ENCODE assay signal across 8 cellular contexts in genomic region chr13:38872693-38873092, GRCh38.
DNase-seq lines count a peak whose midpoint lies in the region; ATAC-seq and TF ChIP-seq lines count a peak whose summit lies in the region.

No MANE protein-coding gene starts in this region.

- no peak overlapping the region for H3K4me2 ChIP-seq in fibroblast of lung (ENCODE audit: extremely low read depth, insufficient read depth, low read length)

- intact Hi-C loops in activated CD4-positive, alpha-beta T cell treated with anti-CD3 and anti-CD28 coated beads for 36 hours (cut with DNase I, micrococcal nuclease), result loop anchor here (2.0 to 10.0 kb wide), 4 partner anchors 185 to 1798 kb away; partner anchors contain the start of gene FREM2 (in 2 of the 2)
- intact Hi-C loops in ovary (cut with DNase I), result no loop called here

- H3K27ac ChIP-seq in fibroblast of lung (ENCODE audit: insufficient read depth, low read length), result no peak overlapping the region
- H3K27ac ChIP-seq in ovary, result no peak overlapping the region

- H3K4me1 ChIP-seq in fibroblast of lung (ENCODE audit: control insufficient read depth, extremely low read depth, insufficient read depth, low read length) (no peaks in the 10 kb centered on the region), ovary (ENCODE audit: insufficient read depth) (no peaks in the 10 kb centered on the region)

- TF ChIP-seq POLR2A in ovary (IDR thresholded peaks at IDR 0.05), result no peak

- 34 to 52% (median 50%) methylated on average over 7 of the region's 7 CpGs for WGBS in ovary, 3 donors

- peak; percentile 50 for TF ChIP-seq CTCF in LNCAP (IDR thresholded peaks at IDR 0.05)
- TF ChIP-seq CTCF in fibroblast of lung (conservative IDR thresholded peaks at IDR 0.05 in 1 of 2, IDR thresholded peaks at IDR 0.05 in 1 of 2; ENCODE audit: low read depth in 1 of 2, low read length in 2 of 2), result peak; percentile 28 to 62
- no peak for TF ChIP-seq CTCF in ovary (IDR thresholded peaks at IDR 0.05)

- H2AFZ ChIP-seq in fibroblast of lung (ENCODE audit: low read length), result no peak overlapping the region

- H3K27me3 Mint-ChIP-seq in activated CD4-positive, alpha-beta T cell treated with anti-CD3 and anti-CD28 coated beads for 36 hours, result peaks cover 17% of the 10 kb centered on the region

- H3K27me3 ChIP-seq in fibroblast of lung (ENCODE audit: control insufficient read depth, insufficient read depth, low read length) (no peaks in the 10 kb centered on the region), ovary (no peaks in the 10 kb centered on the region)

- H3K9me3 ChIP-seq in fibroblast of lung (ENCODE audit: control insufficient read depth, insufficient read depth, low read depth, low read length), result no peaks in the 10 kb centered on the region
- H3K9me3 ChIP-seq in ovary, result no peaks in the 10 kb centered on the region

- no peaks in the 10 kb centered on the region for H3K79me2 ChIP-seq in fibroblast of lung (ENCODE audit: control insufficient read depth, insufficient read depth, low read length)

- H4K20me1 ChIP-seq in fibroblast of lung (ENCODE audit: control insufficient read depth, extremely low read depth, insufficient read depth, low read length), result no peaks in the 10 kb centered on the region

- H3K36me3 ChIP-seq in fibroblast of lung (ENCODE audit: control insufficient read depth, insufficient read depth, low read length) (no peaks in the 10 kb centered on the region), ovary (no peaks in the 10 kb centered on the region)

- POLR2A ChIA-PET in activated CD4-positive, alpha-beta T cell treated with anti-CD3 and anti-CD28 coated beads for 36 hours (lab: Charles Lee), result no interaction called here

- H3K36me3 Mint-ChIP-seq in activated CD4-positive, alpha-beta T cell treated with anti-CD3 and anti-CD28 coated beads for 36 hours (ENCODE audit: low read depth), result no peaks in the 10 kb centered on the region

- TF ChIP-seq EP300 in ovary (IDR thresholded peaks at IDR 0.05), result no peak

- DNase-seq in COLO668 (lab: John Stamatoyannopoulos, UW; ENCODE audit: unreplicated experiment), result peak; percentile 53
- peak; percentile 68 for DNase-seq in activated CD4-positive, alpha-beta T cell treated with anti-CD3 and anti-CD28 coated beads for 36 hours
- DNase-seq in fibroblast of lung (ENCODE audit: low read depth in 2 of 2), result peak; percentile 36 to 46
- DNase-seq in ovary, result peak; percentile 11 to 38 (median 28)
- no peak for DNase-seq in NCI-H187 treated with DMSO at 0.1 percent for 48 hours (lab: John Stamatoyannopoulos, UW)
- no peak for DNase-seq in NCI-H1436 (lab: John Stamatoyannopoulos, UW)

- no peak overlapping the region for H3K9ac ChIP-seq in fibroblast of lung (ENCODE audit: insufficient read depth, low read length)

- CTCF ChIA-PET in activated CD4-positive, alpha-beta T cell treated with anti-CD3 and anti-CD28 coated beads for 36 hours (lab: Charles Lee), result interaction anchor here (0.6 to 3.5 kb wide), 5 partner anchors 10 to 877 kb away, joined by 3 to 14 read pairs (median 4); no protein-coding TSS in a partner anchor

- no peak overlapping the region for H3K27ac Mint-ChIP-seq in activated CD4-positive, alpha-beta T cell treated with anti-CD3 and anti-CD28 coated beads for 36 hours

- no peak overlapping the region for H3K4me3 ChIP-seq in fibroblast of lung (replicated peaks in 1 of 4; ENCODE audit: control extremely low read depth in 1 of 4, insufficient read depth in 1 of 4, low read depth in 3 of 4, low read length in 4 of 4)
- no peak overlapping the region for H3K4me3 ChIP-seq in ovary

- H3K4me3 Mint-ChIP-seq in activated CD4-positive, alpha-beta T cell treated with anti-CD3 and anti-CD28 coated beads for 36 hours, result no peak overlapping the region

- H3K4me1 Mint-ChIP-seq in activated CD4-positive, alpha-beta T cell treated with anti-CD3 and anti-CD28 coated beads for 36 hours, result no peaks in the 10 kb centered on the region

- ATAC-seq in GM19372 (IDR thresholded peaks at IDR 0.05; ENCODE audit: low read depth, unreplicated experiment), result peak; percentile 61
- ATAC-seq in activated CD4-positive, alpha-beta T cell treated with anti-CD3 and anti-CD28 coated beads for 36 hours, result peak; percentile 33

- H3K9me3 Mint-ChIP-seq in activated CD4-positive, alpha-beta T cell treated with anti-CD3 and anti-CD28 coated beads for 36 hours (ENCODE audit: low read depth), result no peaks in the 10 kb centered on the region

Comparison
In these comparisons a context has a peak if more than half of its experiments do, and no peak if none do; other contexts are left out.
1. DNase-seq: peak in COLO668 (single experiment), activated CD4-positive, alpha-beta T cell treated with anti-CD3 and anti-CD28 coated beads for 36 hours (single experiment), fibroblast of lung (2 of 2) and ovary (5 of 5); none in NCI-H187 treated with DMSO at 0.1 percent for 48 hours (single experiment) and NCI-H1436 (single experiment).
2. CTCF ChIP-seq: peak in LNCAP (single experiment) and fibroblast of lung (2 of 2); none in ovary (0 of 3).
3. intact Hi-C loops: an anchor here in activated CD4-positive, alpha-beta T cell treated with anti-CD3 and anti-CD28 coated beads for 36 hours (2.0 to 10.0 kb wide); none called in ovary.